ENCODE assay signal across 26 cellular contexts in genomic region chr9:74255489-74255984, GRCh38.
"Had no signal": no experiment of that assay in that cellular context is flagged by ENCODE, and none has a peak within 500 bp of the region (broad histone marks: within the 10 kb centered on the region; RNA-seq: fewer than 3 reads in every experiment).

No MANE protein-coding gene starts in this region.

- H3K4me3 ChIP-seq: ascending aorta, coronary artery, dorsolateral prefrontal cortex, esophagus muscularis mucosa, mucosa of descending colon, suprapubic skin, tibial artery, upper lobe of right lung had no signal

- DNase-seq: activated CD4-positive, alpha-beta T cell treated with anti-CD3 and anti-CD28 coated beads for 48 hours; activated CD4-positive, alpha-beta T cell treated with anti-CD3 and anti-CD28 coated beads, Interleukin-2, amount 50 U/mL, for 48 hours; activated CD8-positive, alpha-beta memory T cell treated with anti-CD3 and anti-CD28 coated beads, Interleukin-2, amount 50 U/mL, for 4 hours; activated effector memory CD4-positive, alpha-beta T cell treated with anti-CD3 and anti-CD28 coated beads, Interleukin-2, amount 50 U/mL, for 16 hours; activated naive CD4-positive, alpha-beta T cell treated with anti-CD3 and anti-CD28 coated beads for 36 hours; activated naive CD8-positive, alpha-beta T cell treated with anti-CD3 and anti-CD28 coated beads for 36 hours; activated T-cell treated with anti-CD3 and anti-CD28 coated beads, Interleukin-2, amount 50 U/mL, for 1 hour; dorsolateral prefrontal cortex; effector memory CD8-positive, alpha-beta T cell; glutamatergic neuron; hippocampal formation; left cardiac atrium; left ventricle myocardium superior; mucosa of descending colon; right cardiac atrium; stimulated activated CD4-positive, alpha-beta T cell treated with anti-CD3 and anti-CD28 coated beads, Interleukin-15, amount 100 ng/mL, for 24 hours; stimulated activated CD4-positive, alpha-beta T cell treated with anti-CD3 and anti-CD28 coated beads, Interleukin-2, amount 100 ng/mL, for 24 hours; stimulated activated naive CD4-positive, alpha-beta T cell; T-helper 9 cell; tibial artery; upper lobe of right lung; WERI-Rb-1 had no signal
